In genomic region chr15:101070024-101070423, GRCh38 we compare ENCODE assay signal across 1 cellular context.
TF ChIP-seq lines count a peak whose summit lies in the region.

No MANE protein-coding gene starts in this region.

TF ChIP-seq in WTC11, 78 proteins besides CTCF, POLR2A, EP300 and RAD21 (continued from another document):
- TF ChIP-seq MAX (CRISPR knock-in tag; IDR thresholded peaks at IDR 0.05): no peak
- TF ChIP-seq USF2 (CRISPR knock-in tag; IDR thresholded peaks at IDR 0.05): no peak
- no peak for TF ChIP-seq CDX4 (CRISPR knock-in tag; IDR thresholded peaks at IDR 0.05; ENCODE audit: borderline replicate concordance)
- TF ChIP-seq SMAD3 (CRISPR knock-in tag; IDR thresholded peaks at IDR 0.05; ENCODE audit: borderline replicate concordance): no peak
- TF ChIP-seq ESRRA (CRISPR knock-in tag; IDR thresholded peaks at IDR 0.05; ENCODE audit: borderline replicate concordance): no peak
- TF ChIP-seq E2F4 (CRISPR knock-in tag; IDR thresholded peaks at IDR 0.05; ENCODE audit: borderline replicate concordance, low read depth): no peak
- TF ChIP-seq SOX15 (CRISPR knock-in tag; IDR thresholded peaks at IDR 0.05): no peak
- no peak for TF ChIP-seq JAZF1 (CRISPR knock-in tag; IDR thresholded peaks at IDR 0.05)
